In the genomic region with DNA sequence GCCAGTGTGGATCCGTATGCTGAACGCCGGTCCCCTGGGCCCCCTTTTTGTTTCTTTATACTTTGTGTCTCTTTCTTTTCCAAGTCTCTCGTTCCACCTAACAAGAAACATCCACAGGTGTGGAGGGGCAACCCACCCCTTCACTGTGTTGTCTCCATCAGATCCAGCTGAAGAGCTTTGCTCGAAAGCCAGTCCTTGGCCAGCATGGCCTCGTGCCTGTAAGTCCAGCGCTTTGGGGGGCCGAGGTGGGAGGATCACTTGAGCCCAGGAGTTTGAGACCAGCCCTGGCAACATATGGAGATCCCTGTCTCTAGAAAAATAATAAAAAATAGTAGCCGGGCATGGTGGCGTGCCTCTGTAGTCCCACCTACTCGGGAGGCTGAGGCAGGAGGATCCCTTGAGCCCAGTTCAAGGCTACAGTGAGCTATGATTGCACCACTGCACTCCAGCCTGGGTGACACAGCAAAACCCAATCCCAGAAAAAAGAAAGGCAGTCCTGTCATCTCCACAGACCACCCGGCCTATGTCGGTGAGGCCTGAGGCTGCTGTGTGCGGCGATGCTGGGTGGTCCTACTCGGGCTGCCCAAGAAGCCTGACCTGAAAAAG, we compare ENCODE assay signal across 1 cellular context.
TF ChIP-seq lines count a peak whose summit lies in the region.

No MANE protein-coding gene starts in this region.

TF ChIP-seq in H1, 55 proteins besides CTCF, POLR2A, EP300 and RAD21:
- no peak for TF ChIP-seq SUZ12 (IDR thresholded peaks at IDR 0.05; ENCODE audit: low read length)
- TF ChIP-seq POU5F1 (IDR thresholded peaks at IDR 0.05; ENCODE audit: low read depth, low read length): no peak
- TF ChIP-seq, protein P1, sequence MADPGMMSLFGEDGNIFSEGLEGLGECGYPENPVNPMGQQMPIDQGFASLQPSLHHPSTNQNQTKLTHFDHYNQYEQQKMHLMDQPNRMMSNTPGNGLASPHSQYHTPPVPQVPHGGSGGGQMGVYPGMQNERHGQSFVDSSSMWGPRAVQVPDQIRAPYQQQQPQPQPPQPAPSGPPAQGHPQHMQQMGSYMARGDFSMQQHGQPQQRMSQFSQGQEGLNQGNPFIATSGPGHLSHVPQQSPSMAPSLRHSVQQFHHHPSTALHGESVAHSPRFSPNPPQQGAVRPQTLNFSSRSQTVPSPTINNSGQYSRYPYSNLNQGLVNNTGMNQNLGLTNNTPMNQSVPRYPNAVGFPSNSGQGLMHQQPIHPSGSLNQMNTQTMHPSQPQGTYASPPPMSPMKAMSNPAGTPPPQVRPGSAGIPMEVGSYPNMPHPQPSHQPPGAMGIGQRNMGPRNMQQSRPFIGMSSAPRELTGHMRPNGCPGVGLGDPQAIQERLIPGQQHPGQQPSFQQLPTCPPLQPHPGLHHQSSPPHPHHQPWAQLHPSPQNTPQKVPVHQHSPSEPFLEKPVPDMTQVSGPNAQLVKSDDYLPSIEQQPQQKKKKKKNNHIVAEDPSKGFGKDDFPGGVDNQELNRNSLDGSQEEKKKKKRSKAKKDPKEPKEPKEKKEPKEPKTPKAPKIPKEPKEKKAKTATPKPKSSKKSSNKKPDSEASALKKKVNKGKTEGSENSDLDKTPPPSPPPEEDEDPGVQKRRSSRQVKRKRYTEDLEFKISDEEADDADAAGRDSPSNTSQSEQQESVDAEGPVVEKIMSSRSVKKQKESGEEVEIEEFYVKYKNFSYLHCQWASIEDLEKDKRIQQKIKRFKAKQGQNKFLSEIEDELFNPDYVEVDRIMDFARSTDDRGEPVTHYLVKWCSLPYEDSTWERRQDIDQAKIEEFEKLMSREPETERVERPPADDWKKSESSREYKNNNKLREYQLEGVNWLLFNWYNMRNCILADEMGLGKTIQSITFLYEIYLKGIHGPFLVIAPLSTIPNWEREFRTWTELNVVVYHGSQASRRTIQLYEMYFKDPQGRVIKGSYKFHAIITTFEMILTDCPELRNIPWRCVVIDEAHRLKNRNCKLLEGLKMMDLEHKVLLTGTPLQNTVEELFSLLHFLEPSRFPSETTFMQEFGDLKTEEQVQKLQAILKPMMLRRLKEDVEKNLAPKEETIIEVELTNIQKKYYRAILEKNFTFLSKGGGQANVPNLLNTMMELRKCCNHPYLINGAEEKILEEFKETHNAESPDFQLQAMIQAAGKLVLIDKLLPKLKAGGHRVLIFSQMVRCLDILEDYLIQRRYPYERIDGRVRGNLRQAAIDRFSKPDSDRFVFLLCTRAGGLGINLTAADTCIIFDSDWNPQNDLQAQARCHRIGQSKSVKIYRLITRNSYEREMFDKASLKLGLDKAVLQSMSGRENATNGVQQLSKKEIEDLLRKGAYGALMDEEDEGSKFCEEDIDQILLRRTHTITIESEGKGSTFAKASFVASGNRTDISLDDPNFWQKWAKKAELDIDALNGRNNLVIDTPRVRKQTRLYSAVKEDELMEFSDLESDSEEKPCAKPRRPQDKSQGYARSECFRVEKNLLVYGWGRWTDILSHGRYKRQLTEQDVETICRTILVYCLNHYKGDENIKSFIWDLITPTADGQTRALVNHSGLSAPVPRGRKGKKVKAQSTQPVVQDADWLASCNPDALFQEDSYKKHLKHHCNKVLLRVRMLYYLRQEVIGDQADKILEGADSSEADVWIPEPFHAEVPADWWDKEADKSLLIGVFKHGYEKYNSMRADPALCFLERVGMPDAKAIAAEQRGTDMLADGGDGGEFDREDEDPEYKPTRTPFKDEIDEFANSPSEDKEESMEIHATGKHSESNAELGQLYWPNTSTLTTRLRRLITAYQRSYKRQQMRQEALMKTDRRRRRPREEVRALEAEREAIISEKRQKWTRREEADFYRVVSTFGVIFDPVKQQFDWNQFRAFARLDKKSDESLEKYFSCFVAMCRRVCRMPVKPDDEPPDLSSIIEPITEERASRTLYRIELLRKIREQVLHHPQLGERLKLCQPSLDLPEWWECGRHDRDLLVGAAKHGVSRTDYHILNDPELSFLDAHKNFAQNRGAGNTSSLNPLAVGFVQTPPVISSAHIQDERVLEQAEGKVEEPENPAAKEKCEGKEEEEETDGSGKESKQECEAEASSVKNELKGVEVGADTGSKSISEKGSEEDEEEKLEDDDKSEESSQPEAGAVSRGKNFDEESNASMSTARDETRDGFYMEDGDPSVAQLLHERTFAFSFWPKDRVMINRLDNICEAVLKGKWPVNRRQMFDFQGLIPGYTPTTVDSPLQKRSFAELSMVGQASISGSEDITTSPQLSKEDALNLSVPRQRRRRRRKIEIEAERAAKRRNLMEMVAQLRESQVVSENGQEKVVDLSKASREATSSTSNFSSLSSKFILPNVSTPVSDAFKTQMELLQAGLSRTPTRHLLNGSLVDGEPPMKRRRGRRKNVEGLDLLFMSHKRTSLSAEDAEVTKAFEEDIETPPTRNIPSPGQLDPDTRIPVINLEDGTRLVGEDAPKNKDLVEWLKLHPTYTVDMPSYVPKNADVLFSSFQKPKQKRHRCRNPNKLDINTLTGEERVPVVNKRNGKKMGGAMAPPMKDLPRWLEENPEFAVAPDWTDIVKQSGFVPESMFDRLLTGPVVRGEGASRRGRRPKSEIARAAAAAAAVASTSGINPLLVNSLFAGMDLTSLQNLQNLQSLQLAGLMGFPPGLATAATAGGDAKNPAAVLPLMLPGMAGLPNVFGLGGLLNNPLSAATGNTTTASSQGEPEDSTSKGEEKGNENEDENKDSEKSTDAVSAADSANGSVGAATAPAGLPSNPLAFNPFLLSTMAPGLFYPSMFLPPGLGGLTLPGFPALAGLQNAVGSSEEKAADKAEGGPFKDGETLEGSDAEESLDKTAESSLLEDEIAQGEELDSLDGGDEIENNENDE (IDR thresholded peaks at IDR 0.05; ENCODE audit: insufficient replicate concordance, low read length): no peak
- no peak for TF ChIP-seq GABPA (IDR thresholded peaks at IDR 0.05; ENCODE audit: borderline replicate concordance, insufficient read depth, low read length)
- TF ChIP-seq HDAC2 (IDR thresholded peaks at IDR 0.05; ENCODE audit: borderline replicate concordance in 1 of 2, low read depth in 2 of 2, low read length in 2 of 2): no peak
- TF ChIP-seq TCF12 (IDR thresholded peaks at IDR 0.05; ENCODE audit: low read depth, low read length): no peak
- no peak for TF ChIP-seq HDAC6 (IDR thresholded peaks at IDR 0.05; ENCODE audit: low read depth, low read length)
- TF ChIP-seq, protein P2, sequence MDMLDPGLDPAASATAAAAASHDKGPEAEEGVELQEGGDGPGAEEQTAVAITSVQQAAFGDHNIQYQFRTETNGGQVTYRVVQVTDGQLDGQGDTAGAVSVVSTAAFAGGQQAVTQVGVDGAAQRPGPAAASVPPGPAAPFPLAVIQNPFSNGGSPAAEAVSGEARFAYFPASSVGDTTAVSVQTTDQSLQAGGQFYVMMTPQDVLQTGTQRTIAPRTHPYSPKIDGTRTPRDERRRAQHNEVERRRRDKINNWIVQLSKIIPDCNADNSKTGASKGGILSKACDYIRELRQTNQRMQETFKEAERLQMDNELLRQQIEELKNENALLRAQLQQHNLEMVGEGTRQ (IDR thresholded peaks at IDR 0.05; ENCODE audit: low read length): no peak
- no peak for TF ChIP-seq FOSL1 (IDR thresholded peaks at IDR 0.05; ENCODE audit: insufficient read depth, low read depth, low read length)
- no peak for TF ChIP-seq CHD1 (IDR thresholded peaks at IDR 0.05; ENCODE audit: low read depth, low read length)
- TF ChIP-seq EZH2 (IDR thresholded peaks at IDR 0.05; ENCODE audit: low read depth, low read length, severe bottlenecking): no peak
